Comparison of ENCODE assay signal across 23 cellular contexts in the genomic region with DNA sequence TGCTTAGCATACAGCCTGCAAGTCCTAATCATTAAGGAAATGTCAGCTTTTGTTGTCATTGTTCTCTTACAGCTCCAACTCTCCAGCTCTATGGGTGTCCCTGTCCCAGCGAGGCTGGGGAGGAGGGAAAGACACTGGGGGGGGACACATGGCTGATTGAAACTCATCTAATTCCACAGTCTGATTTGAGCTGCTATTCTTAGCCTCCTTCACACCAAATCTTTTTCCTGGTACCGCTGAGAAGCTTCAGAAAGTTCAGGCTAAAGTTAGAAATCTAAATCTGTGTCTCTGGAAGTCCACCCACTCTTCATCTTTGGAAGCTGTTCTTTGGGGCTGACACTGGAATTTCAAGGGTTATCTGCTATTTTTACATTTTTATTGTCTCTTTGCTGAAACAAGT.
DNase-seq lines count a peak whose midpoint lies in the region; ATAC-seq and TF ChIP-seq lines count a peak whose summit lies in the region.
"Had no signal": no experiment of that assay in that cellular context is flagged by ENCODE, and none has a peak within 500 bp of the region (broad histone marks: within the 10 kb centered on the region; RNA-seq: fewer than 3 reads in every experiment).

No MANE protein-coding gene starts in this region.

- H3K4me1 Mint-ChIP-seq in nephron progenitor cell, result peaks cover 42% of the 10 kb centered on the region
- H3K4me1 Mint-ChIP-seq in CD4-positive, alpha-beta memory T cell, result peaks cover 11 to 17% (median 14%) of the 10 kb centered on the region in 4 donors

- H3K27ac Mint-ChIP-seq in nephron progenitor cell, result no peak overlapping the region
- H3K27ac Mint-ChIP-seq in CD4-positive, alpha-beta memory T cell, result no peak overlapping the region
- H3K27ac Mint-ChIP-seq: CD8-positive, alpha-beta T cell had no signal

- H3K9ac ChIP-seq in Karpas-422 (ENCODE audit: low read length) (no peak overlapping the region), mesenchymal stem cell (ENCODE audit: low read length) (no peak overlapping the region), colonic mucosa (ENCODE audit: low read depth in 2 of 2, low read length in 2 of 2) (no peak overlapping the region)

- intact Hi-C loops in Right ventricle myocardium superior (cut with DNase I), result no loop called here
- intact Hi-C loops in colonic mucosa (cut with DNase I), result loop anchor here (5.0 kb wide), 1 partner anchor 64 kb away; a partner anchor contains a TSS
- intact Hi-C loops in CD4-positive, alpha-beta memory T cell (cut with micrococcal nuclease), result no loop called here

- H3K9me2 ChIP-seq in Karpas-422 (replicated peaks; ENCODE audit: insufficient read depth, low read length), result no peaks in the 10 kb centered on the region

- H3K27ac ChIP-seq in right atrium auricular region (peak overlapping the region; percentile 14 to 47), Karpas-422 (ENCODE audit: low read length) (no peak overlapping the region), mesenchymal stem cell (ENCODE audit: low read length, poor library complexity, severe bottlenecking) (no peak overlapping the region), colonic mucosa (no peak overlapping the region)
- no peak overlapping the region for H3K27ac ChIP-seq in CD4-positive, alpha-beta memory T cell (ENCODE audit: low read depth, low read length)

- no peak overlapping the region for H4K91ac ChIP-seq in mesenchymal stem cell (ENCODE audit: low read length)

- no peak overlapping the region for H2BK15ac ChIP-seq in mesenchymal stem cell (ENCODE audit: low read depth, poor library complexity, severe bottlenecking)

- no peak overlapping the region for H3K4ac ChIP-seq in mesenchymal stem cell (ENCODE audit: low read depth in 1 of 2, low read length in 2 of 2)

- no peaks in the 10 kb centered on the region for H4K20me1 ChIP-seq in Karpas-422 (ENCODE audit: insufficient read depth, low read depth, low read length)

- WGBS in mesenchymal stem cell, result 71% methylated on average over 2 of the region's 2 CpGs

- H3K4me3 ChIP-seq in right atrium auricular region (no peak overlapping the region), Karpas-422 (ENCODE audit: low read length) (no peak overlapping the region), mesenchymal stem cell (ENCODE audit: insufficient read depth in 1 of 2, low read depth in 1 of 2, low read length in 2 of 2) (no peak overlapping the region), colonic mucosa (no peak overlapping the region)
- no peak overlapping the region for H3K4me3 ChIP-seq in CD4-positive, alpha-beta memory T cell (ENCODE audit: low read length in 2 of 2)
- H3K4me3 ChIP-seq: GM12878 had no signal

- no peak for ATAC-seq in Right ventricle myocardium superior (ENCODE audit: poor library complexity)
- ATAC-seq: CD8-positive, alpha-beta T cell; GM12878 had no signal

- no peaks in the 10 kb centered on the region for H3K27me3 ChIP-seq in right atrium auricular region
- H3K27me3 ChIP-seq in Karpas-422 (ENCODE audit: low read length), result no peaks in the 10 kb centered on the region
- H3K27me3 ChIP-seq in mesenchymal stem cell (ENCODE audit: control insufficient read depth in 1 of 2, insufficient read depth in 1 of 2, low read length in 2 of 2), result peaks cover 0 to 50% of the 10 kb centered on the region in 2 experiments
- H3K27me3 ChIP-seq in colonic mucosa, result no peaks in the 10 kb centered on the region
- H3K27me3 ChIP-seq in CD4-positive, alpha-beta memory T cell (ENCODE audit: insufficient read depth, low read length), result no peaks in the 10 kb centered on the region

- H4K8ac ChIP-seq in mesenchymal stem cell (ENCODE audit: low read length), result no peak overlapping the region

- H2BK12ac ChIP-seq in mesenchymal stem cell (ENCODE audit: low read length in 2 of 2), result no peak overlapping the region

- H3K23ac ChIP-seq in mesenchymal stem cell (ENCODE audit: low read length in 2 of 2), result no peak overlapping the region

- H3K9me3 ChIP-seq in right atrium auricular region, result no peaks in the 10 kb centered on the region
- H3K9me3 ChIP-seq in Karpas-422 (ENCODE audit: low read length), result no peaks in the 10 kb centered on the region
- no peaks in the 10 kb centered on the region for H3K9me3 ChIP-seq in mesenchymal stem cell (ENCODE audit: control insufficient read depth, low read length)
- no peaks in the 10 kb centered on the region for H3K9me3 ChIP-seq in colonic mucosa
- no peaks in the 10 kb centered on the region for H3K9me3 ChIP-seq in CD4-positive, alpha-beta memory T cell (ENCODE audit: control insufficient read depth in 1 of 2, low read length in 2 of 2)

- H3K36me3 ChIP-seq in right atrium auricular region (no peaks in the 10 kb centered on the region), Karpas-422 (ENCODE audit: insufficient read depth, low read length) (no peaks in the 10 kb centered on the region), mesenchymal stem cell (ENCODE audit: control insufficient read depth in 1 of 2, insufficient read depth in 2 of 2, low read depth in 1 of 2, low read length in 2 of 2) (no peaks in the 10 kb centered on the region), colonic mucosa (no peaks in the 10 kb centered on the region)
- no peaks in the 10 kb centered on the region for H3K36me3 ChIP-seq in CD4-positive, alpha-beta memory T cell (ENCODE audit: insufficient read depth, low read length)

- POLR2A ChIA-PET in CD4-positive, alpha-beta memory T cell (lab: Charles Lee; ENCODE audit: partially characterized antibody), result interaction anchor here (0.9 to 2.4 kb wide), 4 partner anchors 14 to 62 kb away, joined by 3 to 13 read pairs (median 4); a partner anchor contains a TSS

- H2AFZ ChIP-seq in Karpas-422 (ENCODE audit: low read length) (peak overlapping the region; percentile 78; the same call in 1 of the 2 replicates), mesenchymal stem cell (ENCODE audit: low read depth, low read length) (no peak overlapping the region)

- no peak overlapping the region for H2BK5ac ChIP-seq in mesenchymal stem cell (ENCODE audit: low read depth, low read length, poor library complexity, severe bottlenecking)

- H3K27me3 Mint-ChIP-seq in nephron progenitor cell (ENCODE audit: low read depth, poor library complexity), result no peaks in the 10 kb centered on the region
- H3K27me3 Mint-ChIP-seq in CD4-positive, alpha-beta memory T cell, result peaks cover 0 to 2% of the 10 kb centered on the region in 2 donors

- no peaks in the 10 kb centered on the region for H3K79me2 ChIP-seq in Karpas-422 (ENCODE audit: low read length)

- H3K4me1 ChIP-seq in right atrium auricular region (peaks cover 0 to 20% of the 10 kb centered on the region in 2 donors), Karpas-422 (ENCODE audit: low read length) (peaks cover 26% of the 10 kb centered on the region), mesenchymal stem cell (ENCODE audit: control insufficient read depth, insufficient read depth, low read depth, low read length) (peaks cover 9% of the 10 kb centered on the region), colonic mucosa (no peaks in the 10 kb centered on the region)
- peaks cover 9% of the 10 kb centered on the region for H3K4me1 ChIP-seq in CD4-positive, alpha-beta memory T cell (ENCODE audit: insufficient read depth, low read length)

- H3K4me2 ChIP-seq in Karpas-422 (ENCODE audit: low read depth, low read length, poor library complexity, severe bottlenecking), result peak overlapping the region; percentile 13
- H3K4me2 ChIP-seq in mesenchymal stem cell (ENCODE audit: low read length, poor library complexity, severe bottlenecking), result no peak overlapping the region

- no peak for TF ChIP-seq CTCF in right atrium auricular region (IDR thresholded peaks at IDR 0.05)
- no peak for TF ChIP-seq CTCF in colonic mucosa (IDR thresholded peaks at IDR 0.05)
- no peak for TF ChIP-seq CTCF in nephron progenitor cell (IDR thresholded peaks at IDR 0.05)

- H3K14ac ChIP-seq in mesenchymal stem cell (ENCODE audit: low read length in 2 of 2), result no peak overlapping the region

- H3K9me3 Mint-ChIP-seq in nephron progenitor cell, result no peaks in the 10 kb centered on the region
- peaks cover 0 to 3% (median 0%) of the 10 kb centered on the region in 8 donors for H3K9me3 Mint-ChIP-seq in CD4-positive, alpha-beta memory T cell
- H3K9me3 Mint-ChIP-seq: CD8-positive, alpha-beta T cell had no signal

- peak overlapping the region; percentile 81 for H2AK5ac ChIP-seq in mesenchymal stem cell (ENCODE audit: low read length, severe bottlenecking)

- H3K79me1 ChIP-seq in mesenchymal stem cell (replicated peaks; ENCODE audit: low read length, poor library complexity, severe bottlenecking), result no peaks in the 10 kb centered on the region

- H3K36me3 Mint-ChIP-seq in nephron progenitor cell (ENCODE audit: low read depth), result no peaks in the 10 kb centered on the region
- no peaks in the 10 kb centered on the region for H3K36me3 Mint-ChIP-seq in CD4-positive, alpha-beta memory T cell
- H3K36me3 Mint-ChIP-seq: CD8-positive, alpha-beta T cell had no signal

- H2BK120ac ChIP-seq in mesenchymal stem cell (ENCODE audit: low read depth, low read length), result no peak overlapping the region

- H3K18ac ChIP-seq in mesenchymal stem cell (ENCODE audit: low read depth in 1 of 2, low read length in 2 of 2), result no peak overlapping the region

- DNase-seq in right atrium auricular region (ENCODE audit: low spot score) (no peak), Right ventricle myocardium superior (no peak), Karpas-422 (no peak), mesenchymal stem cell (no peak), colonic mucosa (no peak), nephron progenitor cell (no peak)
- no peak for DNase-seq in CD4-positive, alpha-beta memory T cell
- DNase-seq: CD8-positive, alpha-beta T cell; DMS 273 treated with DMSO at 0.1 percent for 48 hours; DMS79; EL; GDM1; GOT3; HCEC 1CT; NCI-H1048; NCI-H1417 treated with DMSO at 0.1 percent for 48 hours; NCI-H1694 treated with DMSO at 0.1 percent for 48 hours; NCI-H2081; NCI-H2227 treated with DMSO at 0.1 percent for 48 hours; NCI-H526 treated with DMSO at 0.1 percent for 48 hours; RPMI8226; SHP77 had no signal

- CTCF ChIA-PET in CD4-positive, alpha-beta memory T cell (lab: Charles Lee; ENCODE audit: partially characterized antibody), result interaction anchor here (0.9 to 4.6 kb wide), 9 partner anchors 8 to 62 kb away, joined by 3 to 21 read pairs (median 6); a partner anchor contains a TSS

- no peak overlapping the region for H3K4me3 Mint-ChIP-seq in nephron progenitor cell
- H3K4me3 Mint-ChIP-seq in CD4-positive, alpha-beta memory T cell, result no peak overlapping the region
- H3K4me3 Mint-ChIP-seq: CD8-positive, alpha-beta T cell had no signal

Comparison
In these comparisons a context has a peak if more than half of its experiments do, and no peak if none do; other contexts are left out.
1. H3K27ac ChIP-seq: peak in right atrium auricular region (2 of 2); none in Karpas-422 (single experiment), mesenchymal stem cell (single experiment), colonic mucosa (single experiment) and CD4-positive, alpha-beta memory T cell (single experiment).